26 cellular contexts compared by ENCODE assay signal in genomic region chr4:142393127-142393526, GRCh38.
DNase-seq lines count a peak whose midpoint lies in the region; ATAC-seq and TF ChIP-seq lines count a peak whose summit lies in the region.
"Had no signal": no experiment of that assay in that cellular context is flagged by ENCODE, and none has a peak within 500 bp of the region (broad histone marks: within the 10 kb centered on the region; RNA-seq: fewer than 3 reads in every experiment).

No MANE protein-coding gene starts in this region.

- H3K4me1 ChIP-seq in tibial artery (no peaks in the 10 kb centered on the region), Peyer's patch (no peaks in the 10 kb centered on the region)
- H3K4me1 ChIP-seq: BE2C had no signal

- H3K4me1 Mint-ChIP-seq in activated CD8-positive, alpha-beta T cell treated with anti-CD3 and anti-CD28 coated beads for 36 hours (ENCODE audit: low read depth) = peaks cover 82% of the 10 kb centered on the region
- peaks cover 42% of the 10 kb centered on the region for H3K4me1 Mint-ChIP-seq in activated CD8-positive, alpha-beta T cell treated with anti-CD3 and anti-CD28 coated beads, Interleukin-2, amount 10 ng/mL, durations not matched to agents 7 days and 5 days (ENCODE audit: low read depth)
- peaks cover 88% of the 10 kb centered on the region for H3K4me1 Mint-ChIP-seq in activated naive CD8-positive, alpha-beta T cell (ENCODE audit: low read depth)
- H3K4me1 Mint-ChIP-seq in activated naive CD8-positive, alpha-beta T cell treated with anti-CD3 and anti-CD28 coated beads for 36 hours = peaks cover 59% of the 10 kb centered on the region
- H3K4me1 Mint-ChIP-seq in activated T-helper 17 cell treated with anti-CD3 and anti-CD28 coated beads, Interleukin-2, amount 50 U/mL, for 72 hours = peaks cover 42% of the 10 kb centered on the region

- H3K9me3 Mint-ChIP-seq in activated CD8-positive, alpha-beta T cell treated with anti-CD3 and anti-CD28 coated beads for 36 hours = peaks cover 7% of the 10 kb centered on the region
- no peaks in the 10 kb centered on the region for H3K9me3 Mint-ChIP-seq in activated CD8-positive, alpha-beta T cell treated with anti-CD3 and anti-CD28 coated beads, Interleukin-2, amount 10 ng/mL, durations not matched to agents 7 days and 5 days (ENCODE audit: insufficient read depth)
- H3K9me3 Mint-ChIP-seq in activated naive CD8-positive, alpha-beta T cell (ENCODE audit: low read depth) = no peaks in the 10 kb centered on the region
- H3K9me3 Mint-ChIP-seq in activated naive CD8-positive, alpha-beta T cell treated with anti-CD3 and anti-CD28 coated beads for 36 hours = peaks cover 23% of the 10 kb centered on the region
- no peaks in the 10 kb centered on the region for H3K9me3 Mint-ChIP-seq in activated T-helper 17 cell treated with anti-CD3 and anti-CD28 coated beads, Interleukin-2, amount 50 U/mL, for 72 hours

- no peaks in the 10 kb centered on the region for H3K27me3 Mint-ChIP-seq in activated CD8-positive, alpha-beta T cell treated with anti-CD3 and anti-CD28 coated beads for 36 hours
- no peaks in the 10 kb centered on the region for H3K27me3 Mint-ChIP-seq in activated CD8-positive, alpha-beta T cell treated with anti-CD3 and anti-CD28 coated beads, Interleukin-2, amount 10 ng/mL, durations not matched to agents 7 days and 5 days (ENCODE audit: low read depth)
- H3K27me3 Mint-ChIP-seq in activated naive CD8-positive, alpha-beta T cell = no peaks in the 10 kb centered on the region
- H3K27me3 Mint-ChIP-seq in activated naive CD8-positive, alpha-beta T cell treated with anti-CD3 and anti-CD28 coated beads for 36 hours = no peaks in the 10 kb centered on the region
- H3K27me3 Mint-ChIP-seq in activated T-helper 17 cell treated with anti-CD3 and anti-CD28 coated beads, Interleukin-2, amount 50 U/mL, for 72 hours = no peaks in the 10 kb centered on the region

- H3K27me3 ChIP-seq in tibial artery (no peaks in the 10 kb centered on the region), Peyer's patch (no peaks in the 10 kb centered on the region)
- H3K27me3 ChIP-seq: BE2C had no signal

- peak overlapping the region; percentile 66 for H3K27ac Mint-ChIP-seq in activated CD8-positive, alpha-beta T cell treated with anti-CD3 and anti-CD28 coated beads for 36 hours
- H3K27ac Mint-ChIP-seq in activated CD8-positive, alpha-beta T cell treated with anti-CD3 and anti-CD28 coated beads, Interleukin-2, amount 10 ng/mL, durations not matched to agents 7 days and 5 days = no peak overlapping the region
- H3K27ac Mint-ChIP-seq in activated naive CD8-positive, alpha-beta T cell = peak overlapping the region; percentile 99
- H3K27ac Mint-ChIP-seq in activated naive CD8-positive, alpha-beta T cell treated with anti-CD3 and anti-CD28 coated beads for 36 hours = no peak overlapping the region
- H3K27ac Mint-ChIP-seq in activated T-helper 17 cell treated with anti-CD3 and anti-CD28 coated beads, Interleukin-2, amount 50 U/mL, for 72 hours = peak overlapping the region; percentile 99

- CTCF ChIA-PET in activated CD8-positive, alpha-beta T cell treated with anti-CD3 and anti-CD28 coated beads for 36 hours (lab: Charles Lee) = interaction anchor here (1.0 to 1.1 kb wide), 2 partner anchors 9 to 20 kb away, joined by 3 read pairs; no protein-coding TSS in a partner anchor
- CTCF ChIA-PET in activated CD8-positive, alpha-beta T cell treated with anti-CD3 and anti-CD28 coated beads, Interleukin-2, amount 10 ng/mL, durations not matched to agents 7 days and 5 days (lab: Charles Lee) = interaction anchor here (2.4 kb wide), 1 partner anchor 15 kb away, joined by 7 read pairs; no protein-coding TSS in a partner anchor

- no peak for TF ChIP-seq POLR2A in Peyer's patch (IDR thresholded peaks at IDR 0.05)

- peaks cover 83% of the 10 kb centered on the region for H3K36me3 Mint-ChIP-seq in activated CD8-positive, alpha-beta T cell treated with anti-CD3 and anti-CD28 coated beads for 36 hours (ENCODE audit: low read depth)
- H3K36me3 Mint-ChIP-seq in activated CD8-positive, alpha-beta T cell treated with anti-CD3 and anti-CD28 coated beads, Interleukin-2, amount 10 ng/mL, durations not matched to agents 7 days and 5 days (ENCODE audit: low read depth) = peaks cover 62% of the 10 kb centered on the region
- peaks cover 22% of the 10 kb centered on the region for H3K36me3 Mint-ChIP-seq in activated naive CD8-positive, alpha-beta T cell
- H3K36me3 Mint-ChIP-seq in activated naive CD8-positive, alpha-beta T cell treated with anti-CD3 and anti-CD28 coated beads for 36 hours = peaks cover 89% of the 10 kb centered on the region
- H3K36me3 Mint-ChIP-seq in activated T-helper 17 cell treated with anti-CD3 and anti-CD28 coated beads, Interleukin-2, amount 50 U/mL, for 72 hours (ENCODE audit: low read depth) = peaks cover 95% of the 10 kb centered on the region

- H3K27ac ChIP-seq in tibial artery = no peak overlapping the region
- H3K27ac ChIP-seq in Peyer's patch = no peak overlapping the region
- H3K27ac ChIP-seq: GM23248, PC-9, RWPE1 had no signal

- intact Hi-C loops in activated CD8-positive, alpha-beta T cell treated with anti-CD3 and anti-CD28 coated beads for 36 hours (cut with micrococcal nuclease) = no loop called here
- intact Hi-C loops in tibial artery (cut with DNase I; ENCODE audit: low total_unique reads) = no loop called here

- H3K9me3 ChIP-seq in tibial artery = no peaks in the 10 kb centered on the region
- no peaks in the 10 kb centered on the region for H3K9me3 ChIP-seq in Peyer's patch
- H3K9me3 ChIP-seq: BE2C had no signal

- no peak overlapping the region for H3K4me3 Mint-ChIP-seq in activated CD8-positive, alpha-beta T cell treated with anti-CD3 and anti-CD28 coated beads for 36 hours
- H3K4me3 Mint-ChIP-seq in activated CD8-positive, alpha-beta T cell treated with anti-CD3 and anti-CD28 coated beads, Interleukin-2, amount 10 ng/mL, durations not matched to agents 7 days and 5 days = no peak overlapping the region
- no peak overlapping the region for H3K4me3 Mint-ChIP-seq in activated naive CD8-positive, alpha-beta T cell
- H3K4me3 Mint-ChIP-seq in activated naive CD8-positive, alpha-beta T cell treated with anti-CD3 and anti-CD28 coated beads for 36 hours = no peak overlapping the region
- H3K4me3 Mint-ChIP-seq in activated T-helper 17 cell treated with anti-CD3 and anti-CD28 coated beads, Interleukin-2, amount 50 U/mL, for 72 hours = peak overlapping the region; percentile 89

- no peak for TF ChIP-seq CTCF in activated CD8-positive, alpha-beta T cell treated with anti-CD3 and anti-CD28 coated beads for 36 hours (IDR thresholded peaks at IDR 0.05)
- TF ChIP-seq CTCF in tibial artery (IDR thresholded peaks at IDR 0.05) = no peak
- no peak for TF ChIP-seq CTCF in Peyer's patch (IDR thresholded peaks at IDR 0.05)

- H3K4me3 ChIP-seq in tibial artery (no peak overlapping the region), Peyer's patch (no peak overlapping the region)
- H3K4me3 ChIP-seq: GM23248, PC-9 had no signal

- H3K36me3 ChIP-seq in tibial artery = no peaks in the 10 kb centered on the region
- no peaks in the 10 kb centered on the region for H3K36me3 ChIP-seq in Peyer's patch
- H3K36me3 ChIP-seq: BE2C had no signal

- DNase-seq in activated CD8-positive, alpha-beta T cell treated with anti-CD3 and anti-CD28 coated beads for 36 hours = no peak
- DNase-seq in activated CD8-positive, alpha-beta T cell treated with anti-CD3 and anti-CD28 coated beads, Interleukin-2, amount 10 ng/mL, durations not matched to agents 7 days and 5 days = no peak
- no peak for DNase-seq in activated naive CD8-positive, alpha-beta T cell treated with anti-CD3 and anti-CD28 coated beads for 36 hours
- DNase-seq in tibial artery = no peak
- no peak for DNase-seq in Peyer's patch
- no peak for DNase-seq in OCI-M1 (lab: John Stamatoyannopoulos, UW)
- DNase-seq: 8988T; ACHN; BE2C; COR-L47; DMS53; GM23248; H7; NCI-H1048; NCI-H1417; NCI-H1694; NCI-H2029 treated with DMSO at 0.1 percent for 48 hours; NCI-H446 treated with DMSO at 0.1 percent for 48 hours; NCI-H526; NCI-H82; NK-92 treated with Interleukin-12 subunit alpha and Interleukin-12 subunit beta, amount 100 ng/mL, for 24 hours; PC-9; SHP77 had no signal

- no peak for ATAC-seq in activated CD8-positive, alpha-beta T cell treated with anti-CD3 and anti-CD28 coated beads for 36 hours
- ATAC-seq in activated CD8-positive, alpha-beta T cell treated with anti-CD3 and anti-CD28 coated beads, Interleukin-2, amount 10 ng/mL, durations not matched to agents 7 days and 5 days = no peak
- ATAC-seq in activated T-helper 17 cell treated with anti-CD3 and anti-CD28 coated beads, Interleukin-2, amount 50 U/mL, for 72 hours (replicated peaks) = no peak

- POLR2A ChIA-PET in activated CD8-positive, alpha-beta T cell treated with anti-CD3 and anti-CD28 coated beads for 36 hours (lab: Charles Lee) = interaction anchor here (1.2 to 2.1 kb wide), 3 partner anchors 10 to 15 kb away, joined by 3 to 4 read pairs (median 3); no protein-coding TSS in a partner anchor
- POLR2A ChIA-PET in activated CD8-positive, alpha-beta T cell treated with anti-CD3 and anti-CD28 coated beads, Interleukin-2, amount 10 ng/mL, durations not matched to agents 7 days and 5 days (lab: Charles Lee) = no interaction called here

Comparison
In these comparisons a context has a peak if more than half of its experiments do, and no peak if none do; other contexts are left out.
1. H3K27ac Mint-ChIP-seq: peak in activated CD8-positive, alpha-beta T cell treated with anti-CD3 and anti-CD28 coated beads for 36 hours (single experiment), activated naive CD8-positive, alpha-beta T cell (single experiment) and activated T-helper 17 cell treated with anti-CD3 and anti-CD28 coated beads, Interleukin-2, amount 50 U/mL, for 72 hours (single experiment); none in activated CD8-positive, alpha-beta T cell treated with anti-CD3 and anti-CD28 coated beads, Interleukin-2, amount 10 ng/mL, durations not matched to agents 7 days and 5 days (single experiment) and activated naive CD8-positive, alpha-beta T cell treated with anti-CD3 and anti-CD28 coated beads for 36 hours (single experiment).